Comparison of ENCODE assay signal across 14 cellular contexts in the genomic region with DNA sequence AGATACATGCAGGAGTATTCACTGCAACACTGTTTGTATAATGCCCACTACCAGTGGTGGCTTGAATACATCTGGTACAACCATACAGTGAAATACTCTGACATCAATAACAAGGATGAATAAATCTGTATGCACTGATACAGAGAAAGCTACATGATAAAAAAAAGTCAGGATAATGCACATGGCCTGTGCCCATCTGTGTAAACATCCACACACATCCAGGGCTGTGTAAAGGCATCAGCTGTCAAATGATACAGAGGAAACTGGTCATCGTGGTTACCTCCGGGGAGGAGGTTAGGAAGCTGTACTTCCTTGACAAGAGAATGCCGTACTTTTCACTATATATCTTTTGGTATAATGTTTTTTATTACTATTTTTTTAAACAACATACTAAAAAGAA.
DNase-seq lines count a peak whose midpoint lies in the region; ATAC-seq and TF ChIP-seq lines count a peak whose summit lies in the region.
"Had no signal": no experiment of that assay in that cellular context is flagged by ENCODE, and none has a peak within 500 bp of the region (broad histone marks: within the 10 kb centered on the region; RNA-seq: fewer than 3 reads in every experiment).

No MANE protein-coding gene starts in this region.

- no peak overlapping the region for H3K4me3 ChIP-seq in mammary epithelial cell (replicated peaks in 1 of 3; ENCODE audit: insufficient read depth in 1 of 3, low read depth in 2 of 3, low read length in 3 of 3)
- H3K4me3 ChIP-seq in breast epithelium = no peak overlapping the region
- no peak overlapping the region for H3K4me3 ChIP-seq in SJCRH30
- H3K4me3 ChIP-seq in fibroblast of pulmonary artery (replicated peaks; ENCODE audit: low read depth, low read length) = no peak overlapping the region
- no peak overlapping the region for H3K4me3 ChIP-seq in effector memory CD4-positive, alpha-beta T cell (ENCODE audit: insufficient read depth, low read depth, low read length, poor library complexity, severe bottlenecking)
- H3K4me3 ChIP-seq: SK-N-MC had no signal

- ATAC-seq in HG03571 (IDR thresholded peaks at IDR 0.05; ENCODE audit: unreplicated experiment) = no peak
- no peak for ATAC-seq in HG03469 (IDR thresholded peaks at IDR 0.05; ENCODE audit: unreplicated experiment)

- H3K27ac ChIP-seq in mammary epithelial cell (ENCODE audit: insufficient read depth, low read depth, low read length) (no peak overlapping the region), breast epithelium (no peak overlapping the region), SJCRH30 (no peak overlapping the region)
- no peak overlapping the region for H3K27ac ChIP-seq in effector memory CD4-positive, alpha-beta T cell (ENCODE audit: insufficient read depth, low read length, poor library complexity, severe bottlenecking)
- H3K27ac ChIP-seq: SK-N-MC had no signal

- WGBS in mammary epithelial cell (ENCODE audit: low coverage, missing lambda C conversion rate) = 79% methylated on average over 3 of the region's 3 CpGs

- no peak overlapping the region for H3K9ac ChIP-seq in mammary epithelial cell (ENCODE audit: insufficient read depth, low read length)

- no TSS peak for BruUV-seq in mammary epithelial cell (replicated peaks; lab: Mats Ljungman, UMichigan)

- no peaks in the 10 kb centered on the region for H3K36me3 ChIP-seq in mammary epithelial cell (ENCODE audit: insufficient read depth, low read length)
- H3K36me3 ChIP-seq in breast epithelium = no peaks in the 10 kb centered on the region
- no peaks in the 10 kb centered on the region for H3K36me3 ChIP-seq in SJCRH30
- H3K36me3 ChIP-seq in effector memory CD4-positive, alpha-beta T cell (ENCODE audit: control insufficient read depth, insufficient read depth, low read length) = no peaks in the 10 kb centered on the region

- H3K4me1 ChIP-seq in mammary epithelial cell (ENCODE audit: insufficient read depth, low read length) (no peaks in the 10 kb centered on the region), breast epithelium (no peaks in the 10 kb centered on the region), SJCRH30 (peaks cover 12% of the 10 kb centered on the region)
- H3K4me1 ChIP-seq in effector memory CD4-positive, alpha-beta T cell (ENCODE audit: control insufficient read depth, insufficient read depth, low read length, poor library complexity, severe bottlenecking) = peaks cover 6% of the 10 kb centered on the region

- H3K4me2 ChIP-seq in mammary epithelial cell (ENCODE audit: insufficient read depth, low read depth, low read length) = no peak overlapping the region

- H2AFZ ChIP-seq in mammary epithelial cell (ENCODE audit: low read depth, low read length) = no peak overlapping the region

- H3K27me3 ChIP-seq in mammary epithelial cell (ENCODE audit: insufficient read depth, low read length) (no peaks in the 10 kb centered on the region), breast epithelium (no peaks in the 10 kb centered on the region), SJCRH30 (no peaks in the 10 kb centered on the region)
- H3K27me3 ChIP-seq in effector memory CD4-positive, alpha-beta T cell (replicated peaks; ENCODE audit: control insufficient read depth, insufficient read depth, low read length, poor library complexity, severe bottlenecking) = no peaks in the 10 kb centered on the region

- H3K9me3 ChIP-seq in mammary epithelial cell (replicated peaks; ENCODE audit: insufficient read depth, low read length) (no peaks in the 10 kb centered on the region), breast epithelium (no peaks in the 10 kb centered on the region), SJCRH30 (replicated peaks) (no peaks in the 10 kb centered on the region)
- no peaks in the 10 kb centered on the region for H3K9me3 ChIP-seq in effector memory CD4-positive, alpha-beta T cell (ENCODE audit: control insufficient read depth, low read length)

- TF ChIP-seq CTCF in mammary epithelial cell (conservative IDR thresholded peaks at IDR 0.05 in 1 of 2, IDR thresholded peaks at IDR 0.05 in 1 of 2; ENCODE audit: extremely low read depth in 1 of 2, insufficient read depth in 1 of 2, low read depth in 1 of 2, low read length in 2 of 2) (no peak), breast epithelium (IDR thresholded peaks at IDR 0.05) (no peak), fibroblast of pulmonary artery (IDR thresholded peaks at IDR 0.05; ENCODE audit: low read length, missing control alignments) (no peak)

- H3K79me2 ChIP-seq in mammary epithelial cell (ENCODE audit: insufficient read depth, low read length) = no peaks in the 10 kb centered on the region

- CTCF ChIA-PET in mammary epithelial cell (lab: Charles Lee; ENCODE audit: low non-redundant PET) = no interaction called here

- dilution Hi-C loops in mammary epithelial cell (cut with HindIII; ENCODE audit: low sequenced_read_pairs) = no loop called here

- in situ Hi-C loops in mammary epithelial cell (cut with MboI; ENCODE audit: low sequenced_read_pairs in 2 of 2) = no loop called here

- TF ChIP-seq POLR2A in breast epithelium (IDR thresholded peaks at IDR 0.05) = no peak

- peak; percentile 23 for DNase-seq in mammary epithelial cell
- no peak for DNase-seq in breast epithelium (ENCODE audit: low spot score in 2 of 2)
- peak; percentile 42 to 56 for DNase-seq in SJCRH30
- DNase-seq in fibroblast of pulmonary artery (ENCODE audit: low read depth) = peak; percentile 31
- no peak for DNase-seq in SW 1271 (lab: John Stamatoyannopoulos, UW)
- DNase-seq in effector memory CD4-positive, alpha-beta T cell = no peak
- DNase-seq: activated CD4-positive, alpha-beta T cell treated with anti-CD3 and anti-CD28 coated beads for 4 hours; activated effector memory CD4-positive, alpha-beta T cell treated with Interleukin-2 at 50 U/mL for 16 hours; H7; NCI-H187; stimulated activated CD4-positive, alpha-beta T cell treated with anti-CD3 and anti-CD28 coated beads, Interleukin-1b, Interleukin-23, amount 100 ng/mL, for 48 hours had no signal

- intact Hi-C loops in mammary epithelial cell (cut with micrococcal nuclease) = no loop called here
- intact Hi-C loops in breast epithelium (cut with DNase I; ENCODE audit: low total_unique reads) = no loop called here

- H4K20me1 ChIP-seq in mammary epithelial cell (ENCODE audit: insufficient read depth, low read length) = no peaks in the 10 kb centered on the region

Comparison
In these comparisons a context has a peak if more than half of its experiments do, and no peak if none do; other contexts are left out.
1. DNase-seq: peak in mammary epithelial cell (single experiment), SJCRH30 (2 of 2) and fibroblast of pulmonary artery (single experiment); none in breast epithelium (0 of 2), SW 1271 (0 of 2) and effector memory CD4-positive, alpha-beta T cell (0 of 3).